ENCODE assay signal across 31 cellular contexts in genomic region chr2:200439981-200440380, GRCh38.
"Had no signal": no experiment of that assay in that cellular context is flagged by ENCODE, and none has a peak within 500 bp of the region (broad histone marks: within the 10 kb centered on the region; RNA-seq: fewer than 3 reads in every experiment).

No MANE protein-coding gene starts in this region.

- H3K4me1 Mint-ChIP-seq: activated naive CD8-positive, alpha-beta T cell treated with anti-CD3 and anti-CD28 coated beads for 36 hours; naive thymus-derived CD8-positive, alpha-beta T cell; neural crest cell had no signal

- H3K36me3 Mint-ChIP-seq: activated naive CD8-positive, alpha-beta T cell treated with anti-CD3 and anti-CD28 coated beads for 36 hours; naive thymus-derived CD8-positive, alpha-beta T cell had no signal

- DNase-seq: activated CD4-positive, alpha-beta T cell treated with anti-CD3 and anti-CD28 coated beads for 48 hours; activated CD4-positive, alpha-beta T cell treated with anti-CD3 and anti-CD28 coated beads, Interleukin-2, amount 50 U/mL, for 48 hours; activated CD8-positive, alpha-beta memory T cell treated with anti-CD3 and anti-CD28 coated beads, Interleukin-2, amount 50 U/mL, for 4 hours; activated effector memory CD4-positive, alpha-beta T cell treated with anti-CD3 and anti-CD28 coated beads, Interleukin-2, amount 50 U/mL, for 16 hours; activated naive CD4-positive, alpha-beta T cell treated with anti-CD3 and anti-CD28 coated beads for 36 hours; activated naive CD8-positive, alpha-beta T cell treated with anti-CD3 and anti-CD28 coated beads for 36 hours; activated T-cell treated with anti-CD3 and anti-CD28 coated beads, Interleukin-2, amount 50 U/mL, for 1 hour; adrenal gland; central memory CD4-positive, alpha-beta T cell; colonic mucosa; effector memory CD4-positive, alpha-beta T cell; left lung; lower lobe of right lung; mesenchymal stem cell; naive thymus-derived CD8-positive, alpha-beta T cell; nucleus accumbens; psoas muscle; sigmoid colon; small intestine; stimulated activated CD4-positive, alpha-beta T cell treated with anti-CD3 and anti-CD28 coated beads, Interleukin-1b, Interleukin-23, amount 100 ng/mL, for 48 hours; stimulated activated naive B cell treated with anti-CD40 and anti-IgM and Interleukin-4, amounts not matched to agents 10 μg/mL and 1 μg/mL and 100 μg/mL, for 72 hours; T1000; tibial artery; upper lobe of right lung; WERI-Rb-1 had no signal

- H3K27me3 ChIP-seq: adrenal gland, ascending aorta, colonic mucosa, left lung, sigmoid colon, suprapubic skin, tibial artery, upper lobe of right lung had no signal

- H3K4me3 Mint-ChIP-seq: activated naive CD4-positive, alpha-beta T cell treated with anti-CD3 and anti-CD28 coated beads for 36 hours; activated naive CD8-positive, alpha-beta T cell treated with anti-CD3 and anti-CD28 coated beads for 36 hours; activated T-helper 1 cell treated with anti-CD3 and anti-CD28 coated beads, Interleukin-12 subunit alpha, Interleukin-12 subunit beta, Interleukin-2, Interleukin-4 antibody, amounts not matched to agents 30 ng/mL and 10 ng/mL and 1 ng/mL, durations not matched to agents 14 hours and 24 hours and 36 hours; naive thymus-derived CD8-positive, alpha-beta T cell; neural crest cell; stimulated activated naive B cell treated with anti-CD40 and anti-IgM and Interleukin-4, amounts not matched to agents 10 μg/mL and 1 μg/mL and 100 μg/mL, for 72 hours had no signal

- H3K9ac ChIP-seq: parathyroid adenoma had no signal

- H2AFZ ChIP-seq: parathyroid adenoma had no signal

- ATAC-seq: activated CD4-positive, CD25-positive, alpha-beta regulatory T cell treated with anti-CD3 and anti-CD28 coated beads, Interleukin-2, amount 50 U/mL, for 24 hours; left lung; lower lobe of right lung; naive thymus-derived CD8-positive, alpha-beta T cell; psoas muscle; stimulated activated naive B cell treated with anti-CD40 and anti-IgM and Interleukin-4, amounts not matched to agents 10 μg/mL and 1 μg/mL and 100 μg/mL, for 72 hours; upper lobe of right lung had no signal

- H3K27ac ChIP-seq: adrenal gland, ascending aorta, colonic mucosa, left lung, lower lobe of right lung, parathyroid adenoma, psoas muscle, suprapubic skin, tibial artery, upper lobe of right lung, WERI-Rb-1 had no signal

- H3K27ac Mint-ChIP-seq: activated naive CD4-positive, alpha-beta T cell treated with anti-CD3 and anti-CD28 coated beads for 36 hours; activated naive CD8-positive, alpha-beta T cell treated with anti-CD3 and anti-CD28 coated beads for 36 hours; activated T-helper 1 cell treated with anti-CD3 and anti-CD28 coated beads, Interleukin-12 subunit alpha, Interleukin-12 subunit beta, Interleukin-2, Interleukin-4 antibody, amounts not matched to agents 30 ng/mL and 10 ng/mL and 1 ng/mL, durations not matched to agents 14 hours and 24 hours and 36 hours; naive thymus-derived CD8-positive, alpha-beta T cell; stimulated activated naive B cell treated with anti-CD40 and anti-IgM and Interleukin-4, amounts not matched to agents 10 μg/mL and 1 μg/mL and 100 μg/mL, for 72 hours had no signal

- H3K4me1 ChIP-seq: adrenal gland, ascending aorta, colonic mucosa, left lung, parathyroid adenoma, psoas muscle, suprapubic skin, tibial artery, upper lobe of right lung had no signal

- H3K9me3 ChIP-seq: adrenal gland, ascending aorta, colonic mucosa, left lung, lower lobe of right lung, psoas muscle, sigmoid colon, suprapubic skin, tibial artery, upper lobe of right lung had no signal

- H3K9me3 Mint-ChIP-seq: activated naive CD4-positive, alpha-beta T cell treated with anti-CD3 and anti-CD28 coated beads for 36 hours had no signal

- H3K27me3 Mint-ChIP-seq: activated naive CD8-positive, alpha-beta T cell treated with anti-CD3 and anti-CD28 coated beads for 36 hours; naive thymus-derived CD8-positive, alpha-beta T cell; stimulated activated naive B cell treated with anti-CD40 and anti-IgM and Interleukin-4, amounts not matched to agents 10 μg/mL and 1 μg/mL and 100 μg/mL, for 72 hours had no signal

- H3K79me2 ChIP-seq: parathyroid adenoma had no signal
